Comparison of ENCODE assay signal across 20 cellular contexts in the genomic region with DNA sequence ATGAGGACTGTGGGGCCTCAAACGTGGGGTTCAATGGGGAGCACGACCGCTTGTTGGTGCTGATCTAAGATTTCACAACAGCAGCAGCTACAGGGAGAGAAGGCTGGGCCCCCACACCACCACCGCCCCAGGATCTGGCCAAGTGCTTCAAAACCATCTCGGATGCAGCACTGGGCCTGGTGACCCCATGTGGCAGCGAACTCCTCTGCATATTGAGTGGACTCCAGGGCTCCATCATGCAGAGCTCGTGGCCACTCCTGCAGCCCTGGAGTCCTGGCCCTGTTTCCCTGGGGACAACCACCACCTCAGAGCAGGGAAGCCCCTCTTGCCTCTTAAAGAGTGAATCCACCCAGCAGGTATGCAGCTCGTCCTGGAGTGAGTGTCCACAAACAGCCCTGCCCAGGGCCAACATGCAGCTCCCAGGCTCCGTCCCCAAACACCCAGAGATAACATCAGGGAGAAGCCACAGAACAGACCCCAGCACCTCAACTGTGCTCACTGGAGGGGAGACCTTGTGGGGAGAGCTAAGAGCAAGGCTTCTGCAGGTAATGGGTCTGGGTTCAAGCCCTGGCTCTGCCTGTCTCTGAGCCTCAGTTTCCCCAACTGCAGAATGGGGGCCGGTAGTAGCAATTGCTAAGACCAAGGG.
DNase-seq lines count a peak whose midpoint lies in the region; ATAC-seq, FAIRE-seq and TF ChIP-seq lines count a peak whose summit lies in the region.
"Had no signal": no experiment of that assay in that cellular context is flagged by ENCODE, and none has a peak within 500 bp of the region (broad histone marks: within the 10 kb centered on the region; RNA-seq: fewer than 3 reads in every experiment).

No MANE protein-coding gene starts in this region.

- H3K36me3 ChIP-seq in Caco-2 (ENCODE audit: control insufficient read depth, insufficient read depth, low read length) (no peaks in the 10 kb centered on the region; the same call in 1 of the 2 replicates), NT2/D1 (ENCODE audit: insufficient read depth, insufficient read length, low read length) (peaks cover 9% of the 10 kb centered on the region), H1 (ENCODE audit: control insufficient read depth in 2 of 4, insufficient read depth in 4 of 4, low read length in 3 of 4) (no peaks in the 10 kb centered on the region), trophoblast cell (ENCODE audit: control insufficient read depth in 1 of 2, insufficient read depth in 2 of 2, low read length in 2 of 2) (peaks cover 9 to 19% of the 10 kb centered on the region in 2 experiments), lower lobe of right lung (no peaks in the 10 kb centered on the region)
- H3K36me3 ChIP-seq: BE2C, Peyer's patch had no signal

- H3K79me1 ChIP-seq in H1 (ENCODE audit: low read depth, low read length) (peaks cover 14% of the 10 kb centered on the region), trophoblast cell (ENCODE audit: low read length) (peaks cover 17% of the 10 kb centered on the region)

- H4K91ac ChIP-seq in H1 (replicated peaks; ENCODE audit: insufficient read length, low read length) (no peak overlapping the region), trophoblast cell (ENCODE audit: low read depth, low read length) (no peak overlapping the region)

- H3K27ac ChIP-seq in H1 (ENCODE audit: low read depth, low read length) (no peak overlapping the region), trophoblast cell (ENCODE audit: low read depth, low read length) (no peak overlapping the region), lower lobe of right lung (no peak overlapping the region)
- H3K27ac ChIP-seq: SJSA1 had no signal

- DNase-seq in Caco-2 (no peak), NT2/D1 (ENCODE audit: low read depth, low spot score) (no peak), H1 (ENCODE audit: low read depth in 1 of 2, low spot score in 2 of 2) (no peak), trophoblast cell (no peak), NK-92 (lab: John Stamatoyannopoulos, UW; ENCODE audit: unreplicated experiment) (no peak), lower lobe of right lung (no peak)
- DNase-seq: BE2C; CD4-positive, CD25-positive, alpha-beta regulatory T cell; KBM-7; MM.1S; NCI-H1048; NCI-H1436 treated with DMSO at 0.1 percent for 48 hours; NCI-H1930; NCI-H748 treated with DMSO at 0.1 percent for 48 hours; NK-92 treated with Interleukin-12 subunit alpha and Interleukin-12 subunit beta, amount 100 ng/mL, for 24 hours; SW 1271 had no signal

- H3K4me3 Mint-ChIP-seq in Caco-2 (ENCODE audit: unreplicated experiment): no peak overlapping the region
- H3K4me3 Mint-ChIP-seq: CD4-positive, CD25-positive, alpha-beta regulatory T cell had no signal

- intact Hi-C loops in Caco-2 (cut with micrococcal nuclease; ENCODE audit: unreplicated experiment) (no loop called here), lower lobe of right lung (cut with DNase I) (no loop called here)

- TF ChIP-seq RAD21 in H1 (IDR thresholded peaks at IDR 0.05 in 1 of 2, conservative IDR thresholded peaks at IDR 0.05 in 1 of 2; ENCODE audit: low read depth in 2 of 2, low read length in 2 of 2): no peak

- no peak overlapping the region for H2BK20ac ChIP-seq in H1 (ENCODE audit: low read length)

- peak overlapping the region; percentile 10 for H3K9ac ChIP-seq in NT2/D1 (ENCODE audit: insufficient read length, low read depth)
- no peak overlapping the region for H3K9ac ChIP-seq in H1 (replicated peaks in 1 of 4; ENCODE audit: extremely low read depth in 1 of 4, low read depth in 3 of 4, low read length in 3 of 4)
- no peak overlapping the region for H3K9ac ChIP-seq in trophoblast cell (ENCODE audit: low read length)

- no peak overlapping the region for H4K5ac ChIP-seq in H1 (ENCODE audit: insufficient read length, low read depth, low read length)

- CTCF ChIA-PET in Caco-2 (lab: Charles Lee) (interaction anchor here (0.6 kb wide), 1 partner anchor 192 kb away, joined by 7 read pairs; no protein-coding TSS in a partner anchor), H1 (lab: Charles Lee; ENCODE audit: partially characterized antibody) (interaction anchor here (0.6 to 2.9 kb wide), 13 partner anchors 9 to 184 kb away, joined by 3 to 13 read pairs (median 4); partner anchors contain the start of gene BRD3OS)

- no peak for TF ChIP-seq POLR2A in H1 (IDR thresholded peaks at IDR 0.05; ENCODE audit: control extremely low read depth in 1 of 2, low read depth in 2 of 2, low read length in 2 of 2)

- H3K4ac ChIP-seq in H1 (replicated peaks; ENCODE audit: insufficient read length, low read depth, low read length) (no peak overlapping the region), trophoblast cell (ENCODE audit: low read depth, low read length) (peak overlapping the region; percentile 13)

- WGBS in H1 (ENCODE audit: extremely low coverage in 1 of 2, insufficient coverage in 1 of 2, insufficient read length in 1 of 2, insufficient replicate concordance in 2 of 2, low coverage in 1 of 2, low lambda C conversion rate in 2 of 2, missing lambda C conversion rate in 1 of 2), 2 experiments: 92% methylated on average over 10 of the region's 10 CpGs; no CpG with 5 or more reads in 1 of the 2 experiments
- WGBS in trophoblast cell (ENCODE audit: extremely low coverage, insufficient coverage, insufficient read length): no CpG with 5 or more reads among the region's 10 CpGs

- H3K23me2 ChIP-seq in H1 (ENCODE audit: low read depth, low read length): peaks cover 8% of the 10 kb centered on the region; the same call in 1 of the 2 replicates

- H3K9me3 Mint-ChIP-seq in Caco-2 (ENCODE audit: unreplicated experiment): no peaks in the 10 kb centered on the region
- H3K9me3 Mint-ChIP-seq: CD4-positive, CD25-positive, alpha-beta regulatory T cell had no signal

- H2BK120ac ChIP-seq in H1 (replicated peaks; ENCODE audit: low read depth, low read length): no peak overlapping the region
- H2BK120ac ChIP-seq in trophoblast cell (ENCODE audit: insufficient read depth, low read length, poor library complexity): no peak overlapping the region

- FAIRE-seq in H1 (lab: Jason Lieb, UNC): no peak
- FAIRE-seq: H54 had no signal

- ATAC-seq in GM21576 (IDR thresholded peaks at IDR 0.05; ENCODE audit: unreplicated experiment) (no peak), lower lobe of right lung (no peak)

- H4K12ac ChIP-seq in trophoblast cell (ENCODE audit: low read depth, low read length): no peak overlapping the region

- no peak for TF ChIP-seq EP300 in H1 (IDR thresholded peaks at IDR 0.05; ENCODE audit: borderline replicate concordance in 1 of 2, low read depth in 2 of 2, low read length in 2 of 2)

- no peak overlapping the region for H3K4me2 ChIP-seq in H1 (ENCODE audit: insufficient read depth in 1 of 2, low read depth in 2 of 2, low read length in 2 of 2)
- no peak overlapping the region for H3K4me2 ChIP-seq in trophoblast cell (ENCODE audit: low read length)

- peaks cover 23% of the 10 kb centered on the region for H3K4me1 Mint-ChIP-seq in Caco-2 (ENCODE audit: low read depth, unreplicated experiment)

- no peak overlapping the region for H3K23ac ChIP-seq in H1 (ENCODE audit: insufficient read length)
- no peak overlapping the region for H3K23ac ChIP-seq in trophoblast cell (ENCODE audit: low read length)

- H3K18ac ChIP-seq in H1 (ENCODE audit: extremely low read depth, low read length) (peak overlapping the region; percentile 71; the same call in 1 of the 2 replicates), trophoblast cell (ENCODE audit: low read length) (peak overlapping the region; percentile 24)

- H3K9me3 ChIP-seq in Caco-2: no peaks in the 10 kb centered on the region
- no peaks in the 10 kb centered on the region for H3K9me3 ChIP-seq in NT2/D1 (ENCODE audit: insufficient read depth, low read length)
- H3K9me3 ChIP-seq in H1 (ENCODE audit: insufficient read depth in 2 of 2, low read depth in 1 of 2, low read length in 1 of 2): no peaks in the 10 kb centered on the region
- H3K9me3 ChIP-seq in trophoblast cell (ENCODE audit: insufficient read depth, low read depth, low read length): peaks cover 5% of the 10 kb centered on the region
- no peaks in the 10 kb centered on the region for H3K9me3 ChIP-seq in lower lobe of right lung
- H3K9me3 ChIP-seq: BE2C, Peyer's patch, SJSA1 had no signal

- H3K27me3 ChIP-seq in Caco-2 (replicated peaks; ENCODE audit: control insufficient read depth, insufficient read depth, low read length): no peaks in the 10 kb centered on the region
- H3K27me3 ChIP-seq in NT2/D1 (ENCODE audit: insufficient read depth, insufficient read length): no peaks in the 10 kb centered on the region
- no peaks in the 10 kb centered on the region for H3K27me3 ChIP-seq in H1 (replicated peaks in 1 of 4; ENCODE audit: control insufficient read depth in 3 of 4, extremely low read depth in 1 of 4, insufficient read depth in 3 of 4, low read length in 3 of 4)
- no peaks in the 10 kb centered on the region for H3K27me3 ChIP-seq in trophoblast cell (ENCODE audit: insufficient read depth, low read length)
- no peaks in the 10 kb centered on the region for H3K27me3 ChIP-seq in lower lobe of right lung (ENCODE audit: low read depth)
- H3K27me3 ChIP-seq: BE2C, Peyer's patch, SJSA1 had no signal

- no peaks in the 10 kb centered on the region for H3K27me3 Mint-ChIP-seq in Caco-2 (ENCODE audit: insufficient read depth, unreplicated experiment)
- H3K27me3 Mint-ChIP-seq: CD4-positive, CD25-positive, alpha-beta regulatory T cell had no signal

- H3K4me3 ChIP-seq in Caco-2 (ENCODE audit: low read depth, low read length): no peak overlapping the region
- no peak overlapping the region for H3K4me3 ChIP-seq in NT2/D1 (ENCODE audit: insufficient read length, low read depth)
- no peak overlapping the region for H3K4me3 ChIP-seq in H1 (ENCODE audit: extremely low read depth in 1 of 4, insufficient read depth in 2 of 4, low read depth in 3 of 4, low read length in 4 of 4)
- no peak overlapping the region for H3K4me3 ChIP-seq in trophoblast cell (ENCODE audit: low read depth, low read length)
- H3K4me3 ChIP-seq in lower lobe of right lung: no peak overlapping the region
- H3K4me3 ChIP-seq: Peyer's patch, SJSA1 had no signal

- H3K4me1 ChIP-seq in Caco-2: peaks cover 5% of the 10 kb centered on the region
- peaks cover 31% of the 10 kb centered on the region for H3K4me1 ChIP-seq in NT2/D1 (ENCODE audit: insufficient read depth, insufficient read length)
- peaks cover 0 to 24% (median 18%) of the 10 kb centered on the region in 4 experiments; a peak in 6 of 7 replicates for H3K4me1 ChIP-seq in H1 (replicated peaks in 1 of 4; ENCODE audit: control insufficient read depth in 3 of 4, insufficient read depth in 4 of 4, low read length in 3 of 4)
- H3K4me1 ChIP-seq in trophoblast cell (ENCODE audit: control insufficient read depth in 1 of 2, insufficient read depth in 2 of 2, low read length in 2 of 2): peaks cover 34 to 52% of the 10 kb centered on the region in 2 experiments
- H3K4me1 ChIP-seq in lower lobe of right lung: peaks cover 30% of the 10 kb centered on the region

- H4K8ac ChIP-seq in H1 (ENCODE audit: extremely low read depth, insufficient read depth, low read length): no peak overlapping the region
- no peak overlapping the region for H4K8ac ChIP-seq in trophoblast cell (ENCODE audit: low read depth, low read length)

- peaks cover 27% of the 10 kb centered on the region for H3K36me3 Mint-ChIP-seq in Caco-2 (ENCODE audit: insufficient read depth, unreplicated experiment)
- H3K36me3 Mint-ChIP-seq: CD4-positive, CD25-positive, alpha-beta regulatory T cell had no signal

- peaks cover 4 to 12% of the 10 kb centered on the region in 2 experiments for H4K20me1 ChIP-seq in H1 (replicated peaks in 1 of 2; ENCODE audit: control insufficient read depth in 1 of 2, insufficient read depth in 2 of 2, low read length in 2 of 2)

- H3K79me2 ChIP-seq in H1 (ENCODE audit: control insufficient read depth in 1 of 2, insufficient read depth in 2 of 2, low read length in 2 of 2) (peaks cover 0 to 11% of the 10 kb centered on the region in 2 experiments; a peak in 1 of 4 replicates), trophoblast cell (ENCODE audit: control insufficient read depth, insufficient read depth, low read length, poor library complexity) (peaks cover 10% of the 10 kb centered on the region)

- H2AFZ ChIP-seq in H1 (ENCODE audit: low read length) (no peak overlapping the region), trophoblast cell (ENCODE audit: insufficient read depth, low read length, poor library complexity) (no peak overlapping the region)

- no TSS peak for BruUV-seq in Caco-2 (replicated peaks; lab: Mats Ljungman, UMichigan)

- H3K56ac ChIP-seq in H1 (replicated peaks; ENCODE audit: insufficient read length, low read depth, low read length): no peak overlapping the region

- no peak overlapping the region for H3K14ac ChIP-seq in H1 (ENCODE audit: insufficient read length)
- no peak overlapping the region for H3K14ac ChIP-seq in trophoblast cell (ENCODE audit: low read length)

- no peak for TF ChIP-seq CTCF in Caco-2 (IDR thresholded peaks at IDR 0.05; ENCODE audit: insufficient read depth in 1 of 2, low read depth in 1 of 2, low read length in 1 of 2, severe bottlenecking in 1 of 2, unreplicated experiment in 1 of 2)
- no peak for TF ChIP-seq CTCF in H1 (IDR thresholded peaks at IDR 0.05; ENCODE audit: control extremely low read depth in 1 of 3, insufficient read depth in 1 of 3, low read depth in 1 of 3, low read length in 3 of 3)
- no peak for TF ChIP-seq CTCF in lower lobe of right lung (IDR thresholded peaks at IDR 0.05)

- no peak overlapping the region for H2BK15ac ChIP-seq in H1 (ENCODE audit: low read length)

- no peak overlapping the region for H2BK12ac ChIP-seq in H1 (ENCODE audit: low read depth, low read length)
- H2BK12ac ChIP-seq in trophoblast cell (ENCODE audit: low read length): no peak overlapping the region

- POLR2A ChIA-PET in Caco-2 (lab: Charles Lee) (no interaction called here), H1 (lab: Charles Lee; ENCODE audit: partially characterized antibody) (interaction anchor here (1.3 to 1.5 kb wide), 2 partner anchors 15 to 154 kb away, joined by 3 to 5 read pairs; no protein-coding TSS in a partner anchor)

- H3K27ac Mint-ChIP-seq in Caco-2 (ENCODE audit: unreplicated experiment): peak overlapping the region; percentile 36

- H2BK5ac ChIP-seq in H1 (ENCODE audit: low read depth, low read length) (no peak overlapping the region; the same call in 1 of the 2 replicates), trophoblast cell (ENCODE audit: low read depth, low read length, poor library complexity) (no peak overlapping the region)

- no peak overlapping the region for H2AK5ac ChIP-seq in H1 (ENCODE audit: low read depth, low read length)
- H2AK5ac ChIP-seq in trophoblast cell (ENCODE audit: low read length): no peak overlapping the region
